In the genomic region with DNA sequence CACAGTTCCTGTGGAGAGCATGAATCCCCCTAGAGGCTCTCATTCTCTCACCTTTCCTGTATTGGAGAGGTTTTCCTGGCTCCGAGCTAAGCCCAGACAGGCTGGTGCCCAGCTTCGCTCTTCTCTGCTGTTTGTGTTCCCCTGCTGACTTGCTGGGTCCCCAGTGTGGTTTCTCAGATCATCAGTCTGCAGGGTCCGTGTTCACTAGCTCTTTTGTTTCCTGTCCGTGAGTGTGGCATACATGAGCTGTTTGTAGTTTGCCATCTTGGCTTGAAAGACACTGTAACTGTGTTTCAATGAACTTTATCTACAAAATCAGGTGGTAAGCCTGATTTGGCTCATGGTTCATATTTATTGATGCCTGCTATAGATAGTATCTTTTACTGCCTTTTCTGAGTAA, we compare ENCODE assay signal across 16 cellular contexts. TPM values are rescaled to one million over a fixed set of nuclear protein-coding genes. Genes with fewer than 3 reads are reported as not detected.
DNase-seq lines count a peak whose midpoint lies in the region; ATAC-seq and TF ChIP-seq lines count a peak whose summit lies in the region.
"Had no signal": no experiment of that assay in that cellular context is flagged by ENCODE, and none has a peak within 500 bp of the region (broad histone marks: within the 10 kb centered on the region; RNA-seq: fewer than 3 reads in every experiment).

No MANE protein-coding gene starts in this region.

- H3K27ac ChIP-seq in C4-2B (peak overlapping the region; percentile 45), gastroesophageal sphincter (no peak overlapping the region)
- H3K27ac ChIP-seq: PC-9 had no signal

- no peaks in the 10 kb centered on the region for H3K4me1 ChIP-seq in gastroesophageal sphincter
- H3K4me1 ChIP-seq: Caco-2 had no signal

- TF ChIP-seq POLR2A in gastroesophageal sphincter (IDR thresholded peaks at IDR 0.05): no peak

- H3K36me3 ChIP-seq in gastroesophageal sphincter: no peaks in the 10 kb centered on the region

- H3K9me3 ChIP-seq in gastroesophageal sphincter: no peaks in the 10 kb centered on the region
- H3K9me3 ChIP-seq: Caco-2 had no signal

- DNase-seq in SK-MEL-5 (ENCODE audit: low read depth, low spot score): peak; percentile 70
- DNase-seq in CD1c-positive myeloid dendritic cell (ENCODE audit: extremely low spot score): no peak
- no peak for DNase-seq in NK-92 (lab: John Stamatoyannopoulos, UW; ENCODE audit: unreplicated experiment)
- DNase-seq in NCI-H2029 (lab: John Stamatoyannopoulos, UW): no peak
- DNase-seq: ACHN; Caco-2; CD4-positive, CD25-positive, alpha-beta regulatory T cell; GDM1; NCI-H1436 treated with DMSO at 0.1 percent for 48 hours; NCI-H2029 treated with DMSO at 0.1 percent for 48 hours; NCI-H774; PC-9 had no signal

- TF ChIP-seq CTCF in C4-2B (conservative IDR thresholded peaks at IDR 0.05) (no peak), gastroesophageal sphincter (IDR thresholded peaks at IDR 0.05) (no peak)

- ATAC-seq in GM18519 (IDR thresholded peaks at IDR 0.05; ENCODE audit: low FRiP score, unreplicated experiment) (peak; percentile 65), gastroesophageal sphincter (peak; percentile 7)
- ATAC-seq: K562 had no signal

- in situ Hi-C loops in SK-MEL-5 (cut with HindIII; ENCODE audit: low pct_unique_long_range_greater_than_20kb, low sequenced_read_pairs): no loop called here

- no peak for TF ChIP-seq EP300 in gastroesophageal sphincter (IDR thresholded peaks at IDR 0.05)

- H3K27me3 ChIP-seq in gastroesophageal sphincter: no peaks in the 10 kb centered on the region

- H3K4me3 ChIP-seq in gastroesophageal sphincter: no peak overlapping the region
- H3K4me3 ChIP-seq: K562, PC-9 had no signal

- WGBS in gastroesophageal sphincter (ENCODE audit: low coverage in 1 of 2), 2 donors: 75 to 78% methylated on average over 4 of the region's 4 CpGs

RNA-seq across cellular contexts. Expression of gene LOX, which starts 23.8 kb away (rescaled TPM):
- 0.08 and 0.58 TPM in 2 replicates for total RNA-seq in SK-MEL-5 (2014; rRNA removed; shearing (Covaris generic))
- polyA plus RNA-seq in SK-MEL-5 (2015; cell fraction: cytosol; rRNA removed): 1.1 and 2.0 TPM in 2 replicates
- 0.57 TPM in 1 of 2 replicates, not detected in the other for polyA plus RNA-seq in SK-MEL-5 (2015; cell fraction: nucleus; rRNA removed)
- 10 to 100 TPM in 2 of 4 donors, 1 to 10 TPM in 2; 2.8 to 17.4 (median 11.9) TPM for total RNA-seq in gastroesophageal sphincter
